Comparison of ENCODE assay signal across 28 cellular contexts in the genomic region with DNA sequence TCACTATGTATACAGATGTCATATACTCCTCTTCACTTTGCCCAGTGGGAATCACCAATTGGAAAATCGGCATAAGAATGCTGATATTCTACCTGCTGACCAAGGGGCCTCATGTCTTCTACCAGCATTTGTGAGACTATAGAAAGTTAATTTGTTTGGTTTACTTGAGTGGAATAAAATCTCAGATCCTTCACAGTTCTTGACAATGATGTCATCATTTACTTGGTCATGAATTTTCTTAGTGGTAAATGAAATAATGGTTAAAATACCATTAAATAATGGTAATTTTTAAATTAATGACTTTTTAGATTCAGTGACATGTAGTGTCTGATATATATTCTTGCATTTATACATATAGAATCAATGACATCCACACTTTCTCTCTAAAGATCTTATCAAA.
"Had no signal": no experiment of that assay in that cellular context is flagged by ENCODE, and none has a peak within 500 bp of the region (broad histone marks: within the 10 kb centered on the region; RNA-seq: fewer than 3 reads in every experiment).

No MANE protein-coding gene starts in this region.

- H3K27me3 ChIP-seq: colonic mucosa, dorsolateral prefrontal cortex, esophagus muscularis mucosa, esophagus squamous epithelium, foreskin keratinocyte, gastrocnemius medialis, gastroesophageal sphincter, heart left ventricle had no signal

- H3K9me3 Mint-ChIP-seq: dendritic cell treated with granulocyte-macrophage colony-stimulating factor and Interleukin-4, amounts not matched to agents 40 ng/mL and 50 ng/mL, for 4 days; endodermal cell had no signal

- ATAC-seq: effector memory CD8-positive, alpha-beta T cell; esophagus mucosa; foreskin keratinocyte; gastrocnemius medialis; gastroesophageal sphincter; heart left ventricle had no signal

- H3K36me3 ChIP-seq: colonic mucosa, esophagus muscularis mucosa, esophagus squamous epithelium, gastrocnemius medialis, gastroesophageal sphincter, heart left ventricle had no signal

- H3K4me1 ChIP-seq: colonic mucosa, esophagus muscularis mucosa, esophagus squamous epithelium, foreskin keratinocyte, gastrocnemius medialis, gastroesophageal sphincter, heart left ventricle had no signal

- DNase-seq: colonic mucosa; cortex of kidney; dermis blood vessel endothelial cell; dorsolateral prefrontal cortex; effector CD4-positive, alpha-beta T cell; effector CD8-positive, alpha-beta T cell; effector memory CD4-positive, alpha-beta T cell; effector memory CD8-positive, alpha-beta T cell; endodermal cell; erythroblast; esophagus squamous epithelium; foreskin fibroblast; foreskin keratinocyte; foreskin melanocyte; gastrocnemius medialis; glutamatergic neuron; head of caudate nucleus; heart left ventricle had no signal

- H3K4me3 Mint-ChIP-seq: dendritic cell treated with granulocyte-macrophage colony-stimulating factor and Interleukin-4, amounts not matched to agents 40 ng/mL and 50 ng/mL, for 4 days; effector memory CD8-positive, alpha-beta T cell; endodermal cell had no signal

- H3K27ac Mint-ChIP-seq: dendritic cell treated with granulocyte-macrophage colony-stimulating factor and Interleukin-4, amounts not matched to agents 40 ng/mL and 50 ng/mL, for 4 days; effector memory CD8-positive, alpha-beta T cell; endodermal cell had no signal

- FAIRE-seq: colon, endometrium, endothelial cell of umbilical vein, frontal cortex had no signal

- H3K27me3 Mint-ChIP-seq: dendritic cell treated with granulocyte-macrophage colony-stimulating factor and Interleukin-4, amounts not matched to agents 40 ng/mL and 50 ng/mL, for 4 days; effector memory CD8-positive, alpha-beta T cell had no signal

- H3K9me3 ChIP-seq: colonic mucosa, esophagus muscularis mucosa, esophagus squamous epithelium, gastrocnemius medialis, gastroesophageal sphincter had no signal

- H3K4me3 ChIP-seq: colonic mucosa, coronary artery, dorsolateral prefrontal cortex, esophagus muscularis mucosa, esophagus squamous epithelium, gastrocnemius medialis, gastroesophageal sphincter, heart left ventricle had no signal

- H3K27ac ChIP-seq: colonic mucosa, coronary artery, dorsolateral prefrontal cortex, epithelial cell of prostate, esophagus muscularis mucosa, esophagus squamous epithelium, foreskin keratinocyte, gastrocnemius medialis, gastroesophageal sphincter, heart left ventricle had no signal
